In genomic region chr6:17237246-17237645, GRCh38 we compare ENCODE assay signal across 37 cellular contexts. TPM values are rescaled to one million over a fixed set of nuclear protein-coding genes. Genes with fewer than 3 reads are reported as not detected.
"Had no signal": no experiment of that assay in that cellular context is flagged by ENCODE, and none has a peak within 500 bp of the region (broad histone marks: within the 10 kb centered on the region; RNA-seq: fewer than 3 reads in every experiment).

No MANE protein-coding gene starts in this region.

- H3K36me3 Mint-ChIP-seq: activated CD4-positive, alpha-beta memory T cell treated with anti-CD3 and anti-CD28 coated beads for 36 hours; activated naive CD4-positive, alpha-beta T cell treated with anti-CD3 and anti-CD28 coated beads, Interleukin-2, amount 10 ng/mL, durations not matched to agents 7 days and 5 days; activated naive CD4-positive, alpha-beta T cell treated with anti-CD3 and anti-CD28 coated beads, Interleukin-2, amount 50 U/mL, for 24 hours; activated naive CD8-positive, alpha-beta T cell; activated naive CD8-positive, alpha-beta T cell treated with anti-CD3 and anti-CD28 coated beads, Interleukin-2, amount 10 ng/mL, durations not matched to agents 7 days and 5 days had no signal

- H3K27ac Mint-ChIP-seq: activated B cell treated with CpG ODN at 0.5 μM for 24 hours; activated CD4-positive, alpha-beta memory T cell treated with anti-CD3 and anti-CD28 coated beads for 36 hours; activated CD4-positive, alpha-beta T cell treated with anti-CD3 and anti-CD28 coated beads, Interleukin-2, amount 10 ng/mL, durations not matched to agents 24 days and 14 days; activated CD8-positive, alpha-beta T cell treated with anti-CD3 and anti-CD28 coated beads for 36 hours; activated naive CD4-positive, alpha-beta T cell treated with anti-CD3 and anti-CD28 coated beads, Interleukin-2, amount 10 ng/mL, durations not matched to agents 7 days and 5 days; activated naive CD4-positive, alpha-beta T cell treated with anti-CD3 and anti-CD28 coated beads, Interleukin-2, amount 50 U/mL, for 24 hours; activated naive CD8-positive, alpha-beta T cell; activated naive CD8-positive, alpha-beta T cell treated with anti-CD3 and anti-CD28 coated beads, Interleukin-2, amount 10 ng/mL, durations not matched to agents 7 days and 5 days; activated naive CD8-positive, alpha-beta T cell treated with anti-CD3 and anti-CD28 coated beads, Interleukin-2, amount 50 U/mL, for 24 hours; activated T-cell treated with anti-CD3 and anti-CD28 coated beads, Interleukin-2, amount 50 U/mL, for 72 hours; activated T-helper 1 cell treated with anti-CD3 and anti-CD28 coated beads, Interleukin-12 subunit alpha, Interleukin-12 subunit beta, Interleukin-2, Interleukin-4 antibody, amounts not matched to agents 30 ng/mL and 10 ng/mL and 1 ng/mL, durations not matched to agents 14 hours and 24 hours and 36 hours; activated T-helper 2 cell treated with anti-CD3 and anti-CD28 coated beads, Interferon-gamma antibody, Interleukin-2, Interleukin-4, amounts not matched to agents 10 μg/mL and 5 μg/mL and 100 μg/mL, durations not matched to agents 14 hours and 24 hours and 36 hours; T-helper 1 cell treated with Interleukin-12 subunit alpha and Interleukin-12 subunit beta and Interleukin-4 antibody, amounts not matched to agents 30 μg/mL and 1 μg/mL, for 36 hours; T-helper 2 cell treated with Interferon-gamma antibody and Interleukin-4, amounts not matched to agents 5 μg/mL and 100 μg/mL, for 36 hours had no signal

- H3K4me3 ChIP-seq: adrenal gland, body of pancreas, breast epithelium had no signal

- H3K9me3 Mint-ChIP-seq: activated CD8-positive, alpha-beta T cell treated with anti-CD3 and anti-CD28 coated beads for 36 hours; activated naive CD4-positive, alpha-beta T cell treated with anti-CD3 and anti-CD28 coated beads, Interleukin-2, amount 10 ng/mL, durations not matched to agents 7 days and 5 days; activated naive CD8-positive, alpha-beta T cell treated with anti-CD3 and anti-CD28 coated beads, Interleukin-2, amount 10 ng/mL, durations not matched to agents 7 days and 5 days; activated T-helper 2 cell treated with anti-CD3 and anti-CD28 coated beads, Interferon-gamma antibody, Interleukin-2, Interleukin-4, amounts not matched to agents 10 μg/mL and 5 μg/mL and 100 μg/mL, durations not matched to agents 14 hours and 24 hours and 36 hours; T-helper 1 cell treated with Interleukin-12 subunit alpha and Interleukin-12 subunit beta and Interleukin-4 antibody, amounts not matched to agents 30 μg/mL and 1 μg/mL, for 36 hours; T-helper 2 cell treated with Interferon-gamma antibody and Interleukin-4, amounts not matched to agents 5 μg/mL and 100 μg/mL, for 36 hours had no signal

- H3K4me1 ChIP-seq: adrenal gland, body of pancreas, breast epithelium had no signal

- ATAC-seq: activated CD8-positive, alpha-beta T cell treated with anti-CD3 and anti-CD28 coated beads for 36 hours; activated naive CD8-positive, alpha-beta T cell treated with anti-CD3 and anti-CD28 coated beads, Interleukin-2, amount 50 U/mL, for 24 hours; activated T-cell treated with anti-CD3 and anti-CD28 coated beads, Interleukin-2, amount 50 U/mL, for 4 hours; activated T-cell treated with anti-CD3 and anti-CD28 coated beads, Interleukin-2, amount 50 U/mL, for 72 hours; body of pancreas had no signal

- H3K27me3 Mint-ChIP-seq: activated B cell treated with CpG ODN at 0.5 μM for 24 hours; activated naive CD4-positive, alpha-beta T cell treated with anti-CD3 and anti-CD28 coated beads, Interleukin-2, amount 10 ng/mL, durations not matched to agents 7 days and 5 days; activated naive CD8-positive, alpha-beta T cell treated with anti-CD3 and anti-CD28 coated beads, Interleukin-2, amount 10 ng/mL, durations not matched to agents 7 days and 5 days had no signal

- H3K4me1 Mint-ChIP-seq: activated B cell treated with CpG ODN at 0.5 μM for 24 hours; activated CD4-positive, alpha-beta T cell treated with anti-CD3 and anti-CD28 coated beads, Interleukin-2, amount 10 ng/mL, durations not matched to agents 24 days and 14 days; activated naive CD4-positive, alpha-beta T cell treated with anti-CD3 and anti-CD28 coated beads, Interleukin-2, amount 10 ng/mL, durations not matched to agents 7 days and 5 days; activated naive CD4-positive, alpha-beta T cell treated with anti-CD3 and anti-CD28 coated beads, Interleukin-2, amount 50 U/mL, for 24 hours; activated naive CD8-positive, alpha-beta T cell treated with anti-CD3 and anti-CD28 coated beads, Interleukin-2, amount 10 ng/mL, durations not matched to agents 7 days and 5 days; activated naive CD8-positive, alpha-beta T cell treated with anti-CD3 and anti-CD28 coated beads, Interleukin-2, amount 50 U/mL, for 24 hours had no signal

- H3K4me3 Mint-ChIP-seq: activated B cell treated with CpG ODN at 0.5 μM for 24 hours; activated CD4-positive, alpha-beta memory T cell treated with anti-CD3 and anti-CD28 coated beads for 36 hours; activated CD4-positive, alpha-beta T cell treated with anti-CD3 and anti-CD28 coated beads, Interleukin-2, amount 10 ng/mL, durations not matched to agents 24 days and 14 days; activated CD8-positive, alpha-beta T cell treated with anti-CD3 and anti-CD28 coated beads for 36 hours; activated naive CD4-positive, alpha-beta T cell treated with anti-CD3 and anti-CD28 coated beads, Interleukin-2, amount 10 ng/mL, durations not matched to agents 7 days and 5 days; activated naive CD4-positive, alpha-beta T cell treated with anti-CD3 and anti-CD28 coated beads, Interleukin-2, amount 50 U/mL, for 24 hours; activated naive CD8-positive, alpha-beta T cell; activated naive CD8-positive, alpha-beta T cell treated with anti-CD3 and anti-CD28 coated beads, Interleukin-2, amount 10 ng/mL, durations not matched to agents 7 days and 5 days; activated naive CD8-positive, alpha-beta T cell treated with anti-CD3 and anti-CD28 coated beads, Interleukin-2, amount 50 U/mL, for 24 hours; activated T-cell treated with anti-CD3 and anti-CD28 coated beads, Interleukin-2, amount 50 U/mL, for 4 hours; activated T-cell treated with anti-CD3 and anti-CD28 coated beads, Interleukin-2, amount 50 U/mL, for 72 hours; activated T-helper 1 cell treated with anti-CD3 and anti-CD28 coated beads, Interleukin-12 subunit alpha, Interleukin-12 subunit beta, Interleukin-2, Interleukin-4 antibody, amounts not matched to agents 30 ng/mL and 10 ng/mL and 1 ng/mL, durations not matched to agents 14 hours and 24 hours and 36 hours; T-helper 1 cell treated with Interleukin-12 subunit alpha and Interleukin-12 subunit beta and Interleukin-4 antibody, amounts not matched to agents 30 μg/mL and 1 μg/mL, for 36 hours; T-helper 2 cell treated with Interferon-gamma antibody and Interleukin-4, amounts not matched to agents 5 μg/mL and 100 μg/mL, for 36 hours had no signal

- H3K36me3 ChIP-seq: adrenal gland, brain microvascular endothelial cell, breast epithelium had no signal

- H3K27ac ChIP-seq: adrenal gland, body of pancreas, brain microvascular endothelial cell, breast epithelium, VCaP had no signal

- DNase-seq: activated B cell treated with CpG ODN at 0.5 μM for 24 hours; activated CD4-positive, alpha-beta memory T cell treated with anti-CD3 and anti-CD28 coated beads for 36 hours; activated CD4-positive, alpha-beta T cell treated with anti-CD3 and anti-CD28 coated beads for 4 hours; activated CD4-positive, alpha-beta T cell treated with anti-CD3 and anti-CD28 coated beads, Interleukin-2, amount 10 ng/mL, durations not matched to agents 24 days and 14 days; activated CD4-positive, alpha-beta T cell treated with anti-CD3 and anti-CD28 coated beads, Interleukin-2, amount 50 U/mL, for 1 hour; activated CD4-positive, alpha-beta T cell treated with anti-CD3 and anti-CD28 coated beads, Interleukin-2, amount 50 U/mL, for 4 hours; activated CD4-positive, CD25-positive, alpha-beta regulatory T cell treated with anti-CD3 and anti-CD28 coated beads, Interleukin-2, amount 50 U/mL, for 72 hours; activated CD8-positive, alpha-beta memory T cell treated with anti-CD3 and anti-CD28 coated beads, Interleukin-2, amount 50 U/mL, for 4 hours; activated CD8-positive, alpha-beta T cell treated with anti-CD3 and anti-CD28 coated beads for 36 hours; activated effector memory CD4-positive, alpha-beta T cell treated with Interleukin-2 at 50 U/mL for 16 hours; activated gamma-delta T cell; activated naive CD4-positive, alpha-beta T cell treated with anti-CD3 and anti-CD28 coated beads, Interleukin-2, amount 10 ng/mL, durations not matched to agents 7 days and 5 days; activated naive CD4-positive, alpha-beta T cell treated with Interleukin-2 at 50 U/mL for 16 hours; activated naive CD8-positive, alpha-beta T cell treated with anti-CD3 and anti-CD28 coated beads, Interleukin-2, amount 10 ng/mL, durations not matched to agents 7 days and 5 days; activated naive CD8-positive, alpha-beta T cell treated with anti-CD3 and anti-CD28 coated beads, Interleukin-2, amount 50 U/mL, for 24 hours; activated T-cell treated with anti-CD3 and anti-CD28 coated beads for 4 hours; activated T-cell treated with anti-CD3 and anti-CD28 coated beads, Interleukin-2, amount 50 U/mL, for 1 hour; activated T-cell treated with anti-CD3 and anti-CD28 coated beads, Interleukin-2, amount 50 U/mL, for 4 hours; activated T-cell treated with anti-CD3 and anti-CD28 coated beads, Interleukin-2, amount 50 U/mL, for 72 hours; adrenal gland; amniotic stem cell; aorta; body of pancreas; brain microvascular endothelial cell; central memory CD4-positive, alpha-beta T cell; T-helper 1 cell; T-helper 2 cell; T-helper 9 cell had no signal

- H3K27me3 ChIP-seq: adrenal gland, body of pancreas, brain microvascular endothelial cell, breast epithelium had no signal

- H3K9me3 ChIP-seq: adrenal gland, breast epithelium had no signal

RNA-seq across cellular contexts. Expression of gene RBM24, which starts 43.9 kb away (rescaled TPM):
- total RNA-seq: activated B cell treated with CpG ODN at 0.5 μM for 24 hours; activated CD4-positive, alpha-beta memory T cell treated with anti-CD3 and anti-CD28 coated beads for 36 hours; activated CD4-positive, alpha-beta T cell treated with anti-CD3 and anti-CD28 coated beads, Interleukin-2, amount 10 ng/mL, durations not matched to agents 24 days and 14 days; activated CD8-positive, alpha-beta memory T cell treated with anti-CD3 and anti-CD28 coated beads for 36 hours; activated CD8-positive, alpha-beta T cell treated with anti-CD3 and anti-CD28 coated beads for 36 hours; activated naive CD8-positive, alpha-beta T cell treated with anti-CD3 and anti-CD28 coated beads, Interleukin-2, amount 10 ng/mL, durations not matched to agents 7 days and 5 days; activated T-cell treated with anti-CD3 and anti-CD28 coated beads, Interleukin-2, amount 50 U/mL, for 4 hours; activated T-cell treated with anti-CD3 and anti-CD28 coated beads, Interleukin-2, amount 50 U/mL, for 72 hours; activated T-helper 1 cell treated with anti-CD3 and anti-CD28 coated beads, Interleukin-12 subunit alpha, Interleukin-12 subunit beta, Interleukin-2, Interleukin-4 antibody, amounts not matched to agents 30 ng/mL and 10 ng/mL and 1 ng/mL, durations not matched to agents 14 hours and 24 hours and 36 hours; activated T-helper 2 cell treated with anti-CD3 and anti-CD28 coated beads, Interferon-gamma antibody, Interleukin-2, Interleukin-4, amounts not matched to agents 10 μg/mL and 5 μg/mL and 100 μg/mL, durations not matched to agents 14 hours and 24 hours and 36 hours had no signal
